Comparison of ENCODE assay signal across 12 cellular contexts in genomic region chr13:95256086-95256485, GRCh38. TPM values are rescaled to one million over a fixed set of nuclear protein-coding genes. Genes with fewer than 3 reads are reported as not detected.
A peak's percentile ranks its signal among the peaks of the same experiment; 100 is the strongest.
DNase-seq lines count a peak whose midpoint lies in the region; ATAC-seq and TF ChIP-seq lines count a peak whose summit lies in the region.
"Had no signal": no experiment of that assay in that cellular context is flagged by ENCODE, and none has a peak within 500 bp of the region (broad histone marks: within the 10 kb centered on the region; RNA-seq: fewer than 3 reads in every experiment).

No MANE protein-coding gene starts in this region.

- no peak for TF ChIP-seq CTCF in retinal pigment epithelial cell (conservative IDR thresholded peaks at IDR 0.05; ENCODE audit: low read depth, low read length)
- no peak for TF ChIP-seq CTCF in progenitor cell of endocrine pancreas (IDR thresholded peaks at IDR 0.05; ENCODE audit: unreplicated experiment)

- H3K36me3 ChIP-seq in GM23248 (ENCODE audit: low read depth) (no peaks in the 10 kb centered on the region), SJSA1 (no peaks in the 10 kb centered on the region)

- H3K9ac ChIP-seq in GM23248, result no peak overlapping the region

- H2AFZ ChIP-seq in GM23248, result no peak overlapping the region

- H3K4me1 Mint-ChIP-seq in progenitor cell of endocrine pancreas (ENCODE audit: low read depth), result peaks cover 19% of the 10 kb centered on the region

- no peaks in the 10 kb centered on the region for H3K27me3 Mint-ChIP-seq in progenitor cell of endocrine pancreas

- no peaks in the 10 kb centered on the region for H3K9me3 ChIP-seq in GM23248 (ENCODE audit: low read depth)
- H3K9me3 ChIP-seq in SJSA1 (replicated peaks), result no peaks in the 10 kb centered on the region

- 18 to 24% methylated on average over 7 of the region's 7 CpGs for WGBS in GM23248 (ENCODE audit: low coverage in 1 of 2, low lambda C conversion rate in 2 of 2, missing lambda C conversion rate in 2 of 2), 2 experiments

- H3K4me2 ChIP-seq in GM23248 (ENCODE audit: unreplicated experiment), result no peak overlapping the region

- in situ Hi-C loops in GM23248 (cut with MboI), result no loop called here

- peaks cover 24% of the 10 kb centered on the region for H3K9me3 Mint-ChIP-seq in progenitor cell of endocrine pancreas (ENCODE audit: low read depth)
- H3K9me3 Mint-ChIP-seq: T-helper 1 cell treated with Interleukin-12 subunit alpha and Interleukin-12 subunit beta and Interleukin-4 antibody, amounts not matched to agents 30 μg/mL and 1 μg/mL, for 36 hours had no signal

- H3K4me3 Mint-ChIP-seq in progenitor cell of endocrine pancreas (ENCODE audit: low read depth), result no peak overlapping the region
- H3K4me3 Mint-ChIP-seq: T-helper 1 cell treated with Interleukin-12 subunit alpha and Interleukin-12 subunit beta and Interleukin-4 antibody, amounts not matched to agents 30 μg/mL and 1 μg/mL, for 36 hours had no signal

- DNase-seq in GM23248, result peak; percentile 92
- peak; percentile 69 to 78 for DNase-seq in SJSA1 (ENCODE audit: low read depth in 1 of 2, low spot score in 2 of 2)
- peak; percentile 63 for DNase-seq in fibroblast of peridontal ligament (ENCODE audit: extremely low read depth)
- DNase-seq in retinal pigment epithelial cell (ENCODE audit: low read depth), result peak; percentile 98
- no peak for DNase-seq in progenitor cell of endocrine pancreas (ENCODE audit: low spot score, unreplicated experiment)
- DNase-seq in retina, result no peak
- DNase-seq: DND-41; NCI-H69; stimulated activated naive CD4-positive, alpha-beta T cell treated with Interleukin-2 at 50 U/mL for 16 hours had no signal

- H3F3A ChIP-seq in GM23248 (ENCODE audit: insufficient read depth), result peaks cover 4% of the 10 kb centered on the region; the same call in 1 of the 2 replicates

- H4K20me1 ChIP-seq in GM23248 (ENCODE audit: insufficient read depth), result no peaks in the 10 kb centered on the region

- H3K4me1 ChIP-seq in GM23248 (ENCODE audit: insufficient read depth) (peaks cover 19% of the 10 kb centered on the region), SJSA1 (replicated peaks) (peaks cover 12% of the 10 kb centered on the region)

- H3K79me2 ChIP-seq in GM23248 (ENCODE audit: insufficient read depth), result no peaks in the 10 kb centered on the region

- no peaks in the 10 kb centered on the region for H3K9me2 ChIP-seq in GM23248 (ENCODE audit: insufficient read depth)

- H3K4me3 ChIP-seq in GM23248 (no peak overlapping the region), SJSA1 (no peak overlapping the region), retinal pigment epithelial cell (ENCODE audit: low read length) (no peak overlapping the region)

- no peak overlapping the region for H3K27ac Mint-ChIP-seq in progenitor cell of endocrine pancreas
- H3K27ac Mint-ChIP-seq: T-helper 1 cell treated with Interleukin-12 subunit alpha and Interleukin-12 subunit beta and Interleukin-4 antibody, amounts not matched to agents 30 μg/mL and 1 μg/mL, for 36 hours had no signal

- no peak overlapping the region for H3K27ac ChIP-seq in GM23248
- no peak overlapping the region for H3K27ac ChIP-seq in SJSA1

- ATAC-seq in GM21723 (IDR thresholded peaks at IDR 0.05; ENCODE audit: unreplicated experiment), result no peak
- no peak for ATAC-seq in HG03439 (IDR thresholded peaks at IDR 0.05; ENCODE audit: unreplicated experiment)

- H3K27me3 ChIP-seq in GM23248 (replicated peaks; ENCODE audit: insufficient read depth) (no peaks in the 10 kb centered on the region; the same call in 1 of the 2 replicates), SJSA1 (replicated peaks) (no peaks in the 10 kb centered on the region)

- H3K36me3 Mint-ChIP-seq in progenitor cell of endocrine pancreas (ENCODE audit: insufficient read depth), result peaks cover 12% of the 10 kb centered on the region

RNA-seq across cellular contexts. Expression of gene ABCC4, which starts 45.2 kb away (rescaled TPM):
- total RNA-seq in GM23248 (2014; rRNA removed; shearing (Covaris generic)), result 7.6 and 11.2 TPM in 2 replicates
- polyA plus RNA-seq in GM23248 (2016; fragmentation: Nextera tagmentation; extraction: Ambion mirVana), result 3.9 and 4.5 TPM in 2 replicates
- total RNA-seq in SJSA1 (2014; rRNA removed; shearing (Covaris generic)), result 12.9 and 27.8 TPM in 2 replicates
- 7.5 and 10.7 TPM in 2 replicates for total RNA-seq in progenitor cell of endocrine pancreas

Comparison
In these comparisons a context has a peak if more than half of its experiments do, and no peak if none do; other contexts are left out.
1. DNase-seq: peak in GM23248 (single experiment), SJSA1 (2 of 2), fibroblast of peridontal ligament (single experiment) and retinal pigment epithelial cell (single experiment); none in progenitor cell of endocrine pancreas (single experiment) and retina (single experiment).